Comparison of ENCODE assay signal across 33 cellular contexts in the genomic region with DNA sequence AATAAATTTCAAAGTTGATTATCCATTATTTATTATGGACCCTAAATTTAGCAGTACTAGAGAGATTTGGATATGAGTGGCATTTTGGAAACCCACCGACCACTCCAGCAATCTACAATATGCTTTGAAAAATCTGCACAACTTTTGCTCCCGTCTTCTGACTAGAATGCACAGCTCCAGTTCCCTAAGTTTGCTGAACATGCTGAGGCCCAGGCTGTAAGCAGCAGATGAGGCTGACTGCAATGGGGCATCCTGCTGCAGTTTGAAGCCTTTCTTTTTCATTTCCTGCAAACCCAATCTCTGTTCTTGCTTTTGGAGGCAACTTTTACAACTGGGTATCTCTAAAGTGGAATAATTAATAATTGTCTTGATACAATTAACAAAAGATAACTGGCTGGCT.
"Had no signal": no experiment of that assay in that cellular context is flagged by ENCODE, and none has a peak within 500 bp of the region (broad histone marks: within the 10 kb centered on the region; RNA-seq: fewer than 3 reads in every experiment).

No MANE protein-coding gene starts in this region.

- H3K27ac ChIP-seq: ascending aorta, cardiac muscle cell, PC-9, SJSA1 had no signal

- DNase-seq: activated CD4-positive, alpha-beta T cell treated with anti-CD3 and anti-CD28 coated beads, Interleukin-2, amount 10 ng/mL, durations not matched to agents 24 days and 14 days; activated CD4-positive, alpha-beta T cell treated with anti-CD3 and anti-CD28 coated beads, Interleukin-2, amount 50 U/mL, for 4 hours; activated CD8-positive, alpha-beta T cell treated with anti-CD3 and anti-CD28 coated beads for 36 hours; activated effector memory CD4-positive, alpha-beta T cell treated with anti-CD3 and anti-CD28 coated beads, Interleukin-2, amount 50 U/mL, for 16 hours; activated naive CD4-positive, alpha-beta T cell; activated naive CD4-positive, alpha-beta T cell treated with anti-CD3 and anti-CD28 coated beads, Interleukin-2, amount 50 U/mL, for 16 hours; activated naive CD8-positive, alpha-beta T cell treated with anti-CD3 and anti-CD28 coated beads for 36 hours; activated T-cell treated with anti-CD3 and anti-CD28 coated beads, Interleukin-2, amount 50 U/mL, for 1 hour; activated T-cell treated with anti-CD3 and anti-CD28 coated beads, Interleukin-2, amount 50 U/mL, for 72 hours; amygdala; Kasumi-1; KG1; MM.1S; MV-4-11; NCI-H1092; NCI-H1436 treated with DMSO at 0.1 percent for 48 hours; NCI-H187 treated with DMSO at 0.1 percent for 48 hours; NCI-H2081; NCI-H2171 treated with DMSO at 0.1 percent for 48 hours; NCI-H2227 treated with DMSO at 0.1 percent for 48 hours; NCI-H524 treated with DMSO at 0.1 percent for 48 hours; NCI-H82; NK-92 treated with Interleukin-12 subunit alpha and Interleukin-12 subunit beta, amount 100 ng/mL, for 24 hours; PC-9; Right ventricle myocardium superior; SK-N-SH had no signal

- H3K27me3 ChIP-seq: ascending aorta, cardiac muscle cell, SJSA1 had no signal

- H3K9ac ChIP-seq: SK-N-SH had no signal

- H3K36me3 ChIP-seq: ascending aorta, cardiac muscle cell, SJSA1 had no signal

- H2AFZ ChIP-seq: PC-9 had no signal

- H3K36me3 Mint-ChIP-seq: activated naive CD8-positive, alpha-beta T cell treated with anti-CD3 and anti-CD28 coated beads for 36 hours had no signal

- H3K4me3 ChIP-seq: ascending aorta, cardiac muscle cell, PC-9, SJSA1 had no signal

- H3K9me3 Mint-ChIP-seq: activated CD4-positive, alpha-beta T cell treated with anti-CD3 and anti-CD28 coated beads, Interleukin-2, amount 10 ng/mL, durations not matched to agents 24 days and 14 days; activated CD8-positive, alpha-beta T cell treated with anti-CD3 and anti-CD28 coated beads for 36 hours; activated naive CD8-positive, alpha-beta T cell treated with anti-CD3 and anti-CD28 coated beads for 36 hours; activated T-cell treated with anti-CD3 and anti-CD28 coated beads, Interleukin-2, amount 50 U/mL, for 72 hours; activated T-helper 17 cell treated with anti-CD3 and anti-CD28 coated beads, Interleukin-2, amount 50 U/mL, for 72 hours; central memory CD8-positive, alpha-beta T cell; T-helper 1 cell treated with Interleukin-12 subunit alpha and Interleukin-12 subunit beta and Interleukin-4 antibody, amounts not matched to agents 30 μg/mL and 1 μg/mL, for 36 hours; T-helper 2 cell treated with Interferon-gamma antibody and Interleukin-4, amounts not matched to agents 5 μg/mL and 100 μg/mL, for 36 hours had no signal

- H3K4me1 Mint-ChIP-seq: activated CD4-positive, alpha-beta T cell treated with anti-CD3 and anti-CD28 coated beads, Interleukin-2, amount 10 ng/mL, durations not matched to agents 24 days and 14 days; activated naive CD8-positive, alpha-beta T cell treated with anti-CD3 and anti-CD28 coated beads for 36 hours; activated T-helper 17 cell treated with anti-CD3 and anti-CD28 coated beads, Interleukin-2, amount 50 U/mL, for 72 hours; central memory CD8-positive, alpha-beta T cell had no signal

- H3K27ac Mint-ChIP-seq: activated CD4-positive, alpha-beta T cell treated with anti-CD3 and anti-CD28 coated beads, Interleukin-2, amount 10 ng/mL, durations not matched to agents 24 days and 14 days; activated CD8-positive, alpha-beta T cell treated with anti-CD3 and anti-CD28 coated beads for 36 hours; activated naive CD8-positive, alpha-beta T cell treated with anti-CD3 and anti-CD28 coated beads for 36 hours; activated T-cell treated with anti-CD3 and anti-CD28 coated beads, Interleukin-2, amount 50 U/mL, for 72 hours; activated T-helper 17 cell treated with anti-CD3 and anti-CD28 coated beads, Interleukin-2, amount 50 U/mL, for 72 hours; T-helper 1 cell treated with Interleukin-12 subunit alpha and Interleukin-12 subunit beta and Interleukin-4 antibody, amounts not matched to agents 30 μg/mL and 1 μg/mL, for 36 hours; T-helper 2 cell treated with Interferon-gamma antibody and Interleukin-4, amounts not matched to agents 5 μg/mL and 100 μg/mL, for 36 hours had no signal

- H3K4me2 ChIP-seq: PC-9, SK-N-SH had no signal

- H3K4me3 Mint-ChIP-seq: activated CD4-positive, alpha-beta T cell treated with anti-CD3 and anti-CD28 coated beads, Interleukin-2, amount 10 ng/mL, durations not matched to agents 24 days and 14 days; activated CD8-positive, alpha-beta T cell treated with anti-CD3 and anti-CD28 coated beads for 36 hours; activated naive CD8-positive, alpha-beta T cell treated with anti-CD3 and anti-CD28 coated beads for 36 hours; activated T-cell treated with anti-CD3 and anti-CD28 coated beads, Interleukin-2, amount 50 U/mL, for 72 hours; activated T-helper 17 cell treated with anti-CD3 and anti-CD28 coated beads, Interleukin-2, amount 50 U/mL, for 72 hours; central memory CD8-positive, alpha-beta T cell; T-helper 1 cell treated with Interleukin-12 subunit alpha and Interleukin-12 subunit beta and Interleukin-4 antibody, amounts not matched to agents 30 μg/mL and 1 μg/mL, for 36 hours; T-helper 2 cell treated with Interferon-gamma antibody and Interleukin-4, amounts not matched to agents 5 μg/mL and 100 μg/mL, for 36 hours had no signal

- H3K27me3 Mint-ChIP-seq: central memory CD8-positive, alpha-beta T cell had no signal

- ATAC-seq: activated CD8-positive, alpha-beta T cell treated with anti-CD3 and anti-CD28 coated beads for 36 hours; activated T-cell treated with anti-CD3 and anti-CD28 coated beads, Interleukin-2, amount 50 U/mL, for 72 hours; activated T-helper 17 cell treated with anti-CD3 and anti-CD28 coated beads, Interleukin-2, amount 50 U/mL, for 72 hours had no signal

- H3K4me1 ChIP-seq: ascending aorta, SJSA1 had no signal

- H3K9me3 ChIP-seq: SJSA1 had no signal
